24 cellular contexts compared by ENCODE assay signal in genomic region chr14:92926931-92927330, GRCh38. TPM values are rescaled to one million over a fixed set of nuclear protein-coding genes. Genes with fewer than 3 reads are reported as not detected.
DNase-seq lines count a peak whose midpoint lies in the region; ATAC-seq, FAIRE-seq and TF ChIP-seq lines count a peak whose summit lies in the region.
"Had no signal": no experiment of that assay in that cellular context is flagged by ENCODE, and none has a peak within 500 bp of the region (broad histone marks: within the 10 kb centered on the region; RNA-seq: fewer than 3 reads in every experiment).

No MANE protein-coding gene starts in this region.

- H3K9me2 ChIP-seq in PC-3 (replicated peaks; ENCODE audit: low read length) = no peaks in the 10 kb centered on the region

- H3K4me3 ChIP-seq in BE2C (ENCODE audit: low read depth, low read length) = peak overlapping the region; percentile 99
- H3K4me3 ChIP-seq in PC-3 (ENCODE audit: low read length) = no peak overlapping the region
- H3K4me3 ChIP-seq in dorsolateral prefrontal cortex = peak overlapping the region in 32 of 59 donors; percentile 0 to 73 (median 33)
- peak overlapping the region in 1 of 3 experiments; percentile 29 for H3K4me3 ChIP-seq in keratinocyte (ENCODE audit: control insufficient read depth in 2 of 3, extremely low read depth in 1 of 3, insufficient read depth in 2 of 3, low read depth in 1 of 3, low read length in 3 of 3)
- H3K4me3 ChIP-seq: GM12878, GM23338, Peyer's patch had no signal

- H3K27me3 ChIP-seq in BE2C = no peaks in the 10 kb centered on the region
- no peaks in the 10 kb centered on the region for H3K27me3 ChIP-seq in PC-3 (ENCODE audit: low read length)
- H3K27me3 ChIP-seq in dorsolateral prefrontal cortex = peaks cover 0 to 7% (median 0%) of the 10 kb centered on the region in 45 donors
- H3K27me3 ChIP-seq in keratinocyte (ENCODE audit: control insufficient read depth, extremely low read depth, insufficient read depth, low read length) = peaks cover 14% of the 10 kb centered on the region
- H3K27me3 ChIP-seq: Peyer's patch had no signal

- no peak overlapping the region for H3K4me2 ChIP-seq in PC-3 (ENCODE audit: low read length)
- H3K4me2 ChIP-seq in keratinocyte (ENCODE audit: control insufficient read depth, extremely low read depth, insufficient read depth, low read depth, low read length) = peak overlapping the region; percentile 70
- H3K4me2 ChIP-seq: GM23338 had no signal

- no peak for TF ChIP-seq CTCF in BE2C (IDR thresholded peaks at IDR 0.05; ENCODE audit: low read depth, low read length)
- TF ChIP-seq CTCF in PC-3 (conservative IDR thresholded peaks at IDR 0.05; ENCODE audit: low read depth, low read length) = no peak
- TF ChIP-seq CTCF in dorsolateral prefrontal cortex (IDR thresholded peaks at IDR 0.05 in 54 of 56, conservative IDR thresholded peaks at IDR 0.05 in 2 of 56; ENCODE audit: low read depth in 1 of 56, partially characterized antibody in 56 of 56) = no peak
- TF ChIP-seq CTCF in keratinocyte (optimal IDR thresholded peaks at IDR 0.05 in 1 of 3, IDR thresholded peaks at IDR 0.05 in 1 of 3, conservative IDR thresholded peaks at IDR 0.05 in 1 of 3; ENCODE audit: extremely low read depth in 1 of 3, insufficient read depth in 2 of 3, low read length in 3 of 3) = no peak

- intact Hi-C loops in PC-3 (cut with micrococcal nuclease) = no loop called here
- intact Hi-C loops in dorsolateral prefrontal cortex (cut with DNase I) = no loop called here

- H2AFZ ChIP-seq in PC-3 (ENCODE audit: low read length) = no peak overlapping the region
- no peak overlapping the region for H2AFZ ChIP-seq in keratinocyte (ENCODE audit: control insufficient read depth, low read length)
- H2AFZ ChIP-seq: GM23338 had no signal

- H3K27ac ChIP-seq in PC-3 (ENCODE audit: low read length) = no peak overlapping the region
- H3K27ac ChIP-seq in dorsolateral prefrontal cortex = peak overlapping the region in 41 of 59 donors; percentile 0 to 91 (median 66)
- H3K27ac ChIP-seq in keratinocyte (ENCODE audit: control insufficient read depth, insufficient read depth, low read length) = peak overlapping the region; percentile 62
- H3K27ac ChIP-seq: Peyer's patch had no signal

- no peak for FAIRE-seq in keratinocyte (lab: Jason Lieb, UNC)
- FAIRE-seq: GM12878 had no signal

- no TSS peak for BruUV-seq in PC-3 (replicated peaks; lab: Mats Ljungman, UMichigan)

- no peaks in the 10 kb centered on the region for H3K9me3 ChIP-seq in BE2C
- H3K9me3 ChIP-seq in PC-3 (ENCODE audit: low read length) = no peaks in the 10 kb centered on the region
- H3K9me3 ChIP-seq in keratinocyte (ENCODE audit: control insufficient read depth, low read depth, low read length) = no peaks in the 10 kb centered on the region
- H3K9me3 ChIP-seq: Peyer's patch had no signal

- dilution Hi-C loops in keratinocyte (cut with MboI; ENCODE audit: extremely low pct_ligation_motif_present, low sequenced_read_pairs) = no loop called here

- H3K9me1 ChIP-seq in keratinocyte (ENCODE audit: control insufficient read depth, extremely low read depth, insufficient read depth, low read length) = no peaks in the 10 kb centered on the region

- peaks cover 36% of the 10 kb centered on the region for H3K4me1 ChIP-seq in BE2C
- no peaks in the 10 kb centered on the region for H3K4me1 ChIP-seq in PC-3 (ENCODE audit: insufficient read depth, low read length)
- peaks cover 40% of the 10 kb centered on the region for H3K4me1 ChIP-seq in keratinocyte (ENCODE audit: control insufficient read depth, extremely low read depth, insufficient read depth, low read length)

- POLR2A ChIA-PET in PC-3 (lab: Charles Lee; ENCODE audit: unreplicated experiment) = no interaction called here

- ATAC-seq in PC-3 (peak; percentile 21; the same call in 1 of the 2 replicates), GM21825 (IDR thresholded peaks at IDR 0.05; ENCODE audit: unreplicated experiment) (no peak), GM18907 (IDR thresholded peaks at IDR 0.05; ENCODE audit: unreplicated experiment) (no peak)
- ATAC-seq: GM12878, GM23338, Right ventricle myocardium inferior had no signal

- DNase-seq in BE2C (no peak), PC-3 (no peak), dorsolateral prefrontal cortex (no peak), keratinocyte (ENCODE audit: low read depth, low spot score) (no peak), globus pallidus (ENCODE audit: low spot score) (no peak), T-helper 2 cell (no peak)
- DNase-seq: DMS79, HCEC 1CT, KBM-7, NCI-H1092 treated with DMSO at 0.1 percent for 48 hours, NCI-H1436 treated with DMSO at 0.1 percent for 48 hours, NCI-H2029, NCI-H2227 treated with DMSO at 0.1 percent for 48 hours, NCI-H510A, Peyer's patch had no signal

- CTCF ChIA-PET in PC-3 (lab: Charles Lee) = no interaction called here

- no peaks in the 10 kb centered on the region for H3F3A ChIP-seq in PC-3 (ENCODE audit: low read length, unreplicated experiment)

- no peaks in the 10 kb centered on the region for H4K20me1 ChIP-seq in PC-3 (ENCODE audit: low read length)
- peaks cover 3% of the 10 kb centered on the region for H4K20me1 ChIP-seq in keratinocyte (ENCODE audit: control insufficient read depth, extremely low read depth, insufficient read depth, low read length)

- no peak overlapping the region for H3K9ac ChIP-seq in PC-3 (ENCODE audit: low read length)
- H3K9ac ChIP-seq in keratinocyte (ENCODE audit: control insufficient read depth, extremely low read depth, insufficient read depth, low read length) = peak overlapping the region; percentile 39

- H3K36me3 ChIP-seq in BE2C (peaks cover 89% of the 10 kb centered on the region), PC-3 (ENCODE audit: low read depth, low read length) (no peaks in the 10 kb centered on the region), keratinocyte (ENCODE audit: control insufficient read depth in 2 of 2, extremely low read depth in 1 of 2, insufficient read depth in 2 of 2, low read length in 2 of 2) (no peaks in the 10 kb centered on the region)
- H3K36me3 ChIP-seq: Peyer's patch had no signal

- H3K79me2 ChIP-seq in PC-3 (ENCODE audit: low read length) (no peaks in the 10 kb centered on the region), keratinocyte (ENCODE audit: control insufficient read depth, insufficient read depth, low read length) (no peaks in the 10 kb centered on the region)

RNA-seq across cellular contexts. Expression of gene CHGA, which starts 4.0 kb away (rescaled TPM):
- polyA plus RNA-seq in BE2C (2012; ENCODE audit: insufficient read depth, insufficient read length, low read depth) = 6,216 TPM
- total RNA-seq in PC-3 (2014; rRNA removed) = not detected in 2 replicates
- total RNA-seq in dorsolateral prefrontal cortex = 100 to 1,000 TPM; 128 to 561 (median 344) TPM
- polyA plus RNA-seq in keratinocyte = 0.04 to 0.08 TPM in 2 of 3 replicates, not detected in the other
- not detected for polyA plus RNA-seq in keratinocyte (2011; ENCODE audit: low read depth)
- 0.08 TPM in 1 of 2 replicates, not detected in the other for polyA plus RNA-seq in keratinocyte (2011; cell fraction: cytosol; rRNA removed)
- polyA plus RNA-seq in keratinocyte (2011; cell fraction: nucleus; rRNA removed) = 0.14 TPM in 1 of 2 replicates, not detected in the other
- 0.18 TPM in 1 of 2 replicates, not detected in the other for polyA plus RNA-seq in keratinocyte (2012; ENCODE audit: low replicate concordance)
- polyA minus RNA-seq in keratinocyte = 6.7 TPM in 1 of 3 replicates, not detected in the others
- polyA minus RNA-seq in keratinocyte (2011; cell fraction: cytosol; rRNA and poly(A)+ RNA removed) = not detected
- polyA minus RNA-seq in keratinocyte (2011; cell fraction: nucleus; rRNA and poly(A)+ RNA removed) = not detected in 2 replicates
- total RNA-seq: A172, HT1080, Right ventricle myocardium inferior had no signal
- polyA plus RNA-seq: AG04450, CD14-positive monocyte had no signal

Comparison
In these comparisons a context has a peak if more than half of its experiments do, and no peak if none do; other contexts are left out.
1. RNA of gene CHGA, which starts 4.0 kb away (total RNA-seq): 128 to 561 TPM in dorsolateral prefrontal cortex; not detected in PC-3; every median in the first group is over 100 times any median in the second.